Comparison of ENCODE assay signal across 21 cellular contexts in the genomic region with DNA sequence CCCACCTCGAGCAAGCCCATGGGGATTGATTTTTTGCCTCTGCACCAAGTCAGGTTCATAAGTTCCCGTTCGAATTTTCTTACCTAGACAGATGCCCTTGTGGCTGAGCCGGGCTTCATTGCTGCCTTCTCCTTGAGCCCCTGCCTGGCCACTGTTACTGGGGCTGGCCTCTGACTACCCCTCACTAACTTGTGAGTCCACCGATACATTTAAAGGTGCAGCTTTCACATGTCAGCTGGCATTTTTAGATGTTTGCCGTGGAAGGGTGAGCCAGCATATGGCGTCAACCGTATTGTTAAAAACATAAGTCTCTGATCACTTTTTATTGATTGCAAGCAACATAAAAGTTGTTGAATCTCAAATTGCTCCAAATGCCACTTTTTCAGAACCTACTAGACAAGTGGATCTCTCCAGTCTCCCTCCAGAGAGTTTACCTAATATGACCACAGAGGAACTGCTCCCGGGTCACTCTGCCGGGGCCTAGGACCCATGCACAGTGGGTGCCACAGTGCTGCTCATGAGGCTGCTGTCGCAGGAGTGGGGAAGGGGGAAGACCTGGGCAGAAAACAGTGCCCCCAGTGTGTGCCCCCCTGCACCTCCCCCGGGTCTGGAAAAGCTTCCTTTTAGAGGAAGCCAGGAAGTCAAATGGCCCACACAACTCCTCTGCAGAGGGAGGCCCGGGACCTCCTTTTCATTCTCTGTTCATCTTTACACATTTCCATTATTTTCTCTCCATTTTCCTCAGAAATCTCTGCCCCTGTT. TPM values are rescaled to one million over a fixed set of nuclear protein-coding genes. Genes with fewer than 3 reads are reported as not detected.
DNase-seq lines count a peak whose midpoint lies in the region; ATAC-seq, FAIRE-seq and TF ChIP-seq lines count a peak whose summit lies in the region.
"Had no signal": no experiment of that assay in that cellular context is flagged by ENCODE, and none has a peak within 500 bp of the region (broad histone marks: within the 10 kb centered on the region; RNA-seq: fewer than 3 reads in every experiment).

No MANE protein-coding gene starts in this region.

- H3K79me2 ChIP-seq in astrocyte (ENCODE audit: insufficient read depth, low read length): no peaks in the 10 kb centered on the region

- H3K4me3 Mint-ChIP-seq in activated CD4-positive, alpha-beta T cell treated with anti-CD3 and anti-CD28 coated beads for 36 hours: no peak overlapping the region
- H3K4me3 Mint-ChIP-seq in activated naive CD8-positive, alpha-beta T cell treated with anti-CD3 and anti-CD28 coated beads, Interleukin-2, amount 10 ng/mL, durations not matched to agents 7 days and 5 days: no peak overlapping the region
- H3K4me3 Mint-ChIP-seq in activated naive CD8-positive, alpha-beta T cell treated with anti-CD3 and anti-CD28 coated beads for 36 hours: no peak overlapping the region
- no peak overlapping the region for H3K4me3 Mint-ChIP-seq in astrocyte (ENCODE audit: unreplicated experiment)
- H3K4me3 Mint-ChIP-seq: CD8-positive, alpha-beta memory T cell had no signal

- no peaks in the 10 kb centered on the region for H3K9me3 ChIP-seq in astrocyte (ENCODE audit: insufficient read depth, low read depth, low read length)
- H3K9me3 ChIP-seq in stomach: no peaks in the 10 kb centered on the region

- no peaks in the 10 kb centered on the region for H3K4me1 ChIP-seq in astrocyte (ENCODE audit: insufficient read depth, low read length)
- H3K4me1 ChIP-seq in stomach: no peaks in the 10 kb centered on the region

- H3K27ac ChIP-seq in astrocyte (ENCODE audit: low read depth, low read length): no peak overlapping the region
- H3K27ac ChIP-seq in stomach: no peak overlapping the region

- H2AFZ ChIP-seq in astrocyte (ENCODE audit: low read depth, low read length): no peak overlapping the region

- no peak for TF ChIP-seq POLR2A in stomach (IDR thresholded peaks at IDR 0.05)

- H3K9me3 Mint-ChIP-seq in activated CD4-positive, alpha-beta T cell treated with anti-CD3 and anti-CD28 coated beads for 36 hours (ENCODE audit: low read depth): no peaks in the 10 kb centered on the region
- no peaks in the 10 kb centered on the region for H3K9me3 Mint-ChIP-seq in activated naive CD8-positive, alpha-beta T cell treated with anti-CD3 and anti-CD28 coated beads, Interleukin-2, amount 10 ng/mL, durations not matched to agents 7 days and 5 days
- H3K9me3 Mint-ChIP-seq in activated naive CD8-positive, alpha-beta T cell treated with anti-CD3 and anti-CD28 coated beads for 36 hours: no peaks in the 10 kb centered on the region
- H3K9me3 Mint-ChIP-seq in astrocyte (ENCODE audit: unreplicated experiment): no peaks in the 10 kb centered on the region
- H3K9me3 Mint-ChIP-seq: CD8-positive, alpha-beta memory T cell had no signal

- 89 to 93% (median 91%) methylated on average over 13 of the region's 13 CpGs for WGBS in stomach, 5 donors

- no peak for FAIRE-seq in astrocyte (lab: Jason Lieb, UNC)
- FAIRE-seq: G401.6, H54 had no signal

- no peak for TF ChIP-seq CTCF in astrocyte (IDR thresholded peaks at IDR 0.05; ENCODE audit: insufficient read depth, low read depth, low read length)
- TF ChIP-seq CTCF in stomach (IDR thresholded peaks at IDR 0.05): no peak

- POLR2A ChIA-PET in activated CD4-positive, alpha-beta T cell treated with anti-CD3 and anti-CD28 coated beads for 36 hours (lab: Charles Lee): no interaction called here
- POLR2A ChIA-PET in activated naive CD8-positive, alpha-beta T cell treated with anti-CD3 and anti-CD28 coated beads, Interleukin-2, amount 10 ng/mL, durations not matched to agents 7 days and 5 days (lab: Charles Lee): interaction anchor here (0.6 to 1.5 kb wide), 3 partner anchors 19 to 627 kb away, joined by 3 to 7 read pairs (median 4); partner anchors contain the start of gene MX1

- CTCF ChIA-PET in activated CD4-positive, alpha-beta T cell treated with anti-CD3 and anti-CD28 coated beads for 36 hours (lab: Charles Lee): interaction anchor here (1.9 kb wide), 1 partner anchor 162 kb away, joined by 11 read pairs; no protein-coding TSS in a partner anchor

- H3K4me3 ChIP-seq in astrocyte (ENCODE audit: insufficient read depth, low read depth, low read length): no peak overlapping the region
- no peak overlapping the region for H3K4me3 ChIP-seq in stomach
- H3K4me3 ChIP-seq: BLaER1 treated with 17β-estradiol and CSF1 and Interleukin-3, amounts not matched to agents 10 nM and 100 nM had no signal

- TF ChIP-seq EP300 in stomach (IDR thresholded peaks at IDR 0.05): no peak

- H3K27me3 ChIP-seq in astrocyte (ENCODE audit: insufficient read depth, low read length) (no peaks in the 10 kb centered on the region), stomach (no peaks in the 10 kb centered on the region)
- H3K27me3 ChIP-seq: BLaER1 treated with 17β-estradiol and CSF1 and Interleukin-3, amounts not matched to agents 10 nM and 100 nM had no signal

- no peak for ATAC-seq in activated CD4-positive, alpha-beta T cell treated with anti-CD3 and anti-CD28 coated beads for 36 hours
- ATAC-seq in activated naive CD8-positive, alpha-beta T cell treated with anti-CD3 and anti-CD28 coated beads, Interleukin-2, amount 10 ng/mL, durations not matched to agents 7 days and 5 days (ENCODE audit: low read depth): no peak
- ATAC-seq: Panc1 had no signal

- no peaks in the 10 kb centered on the region for H3K4me1 Mint-ChIP-seq in activated CD4-positive, alpha-beta T cell treated with anti-CD3 and anti-CD28 coated beads for 36 hours
- H3K4me1 Mint-ChIP-seq in activated naive CD8-positive, alpha-beta T cell treated with anti-CD3 and anti-CD28 coated beads, Interleukin-2, amount 10 ng/mL, durations not matched to agents 7 days and 5 days: peaks cover 39% of the 10 kb centered on the region
- H3K4me1 Mint-ChIP-seq in activated naive CD8-positive, alpha-beta T cell treated with anti-CD3 and anti-CD28 coated beads for 36 hours: no peaks in the 10 kb centered on the region
- H3K4me1 Mint-ChIP-seq in astrocyte (ENCODE audit: low read depth, unreplicated experiment): peaks cover 11% of the 10 kb centered on the region
- H3K4me1 Mint-ChIP-seq: CD8-positive, alpha-beta memory T cell had no signal

- H3K9ac ChIP-seq in astrocyte (ENCODE audit: low read length): no peak overlapping the region
- H3K9ac ChIP-seq: BLaER1 treated with 17β-estradiol and CSF1 and Interleukin-3, amounts not matched to agents 10 nM and 100 nM had no signal

- peaks cover 79% of the 10 kb centered on the region for H3K36me3 Mint-ChIP-seq in activated CD4-positive, alpha-beta T cell treated with anti-CD3 and anti-CD28 coated beads for 36 hours (ENCODE audit: low read depth)
- H3K36me3 Mint-ChIP-seq in activated naive CD8-positive, alpha-beta T cell treated with anti-CD3 and anti-CD28 coated beads, Interleukin-2, amount 10 ng/mL, durations not matched to agents 7 days and 5 days: peaks cover 68% of the 10 kb centered on the region
- H3K36me3 Mint-ChIP-seq in activated naive CD8-positive, alpha-beta T cell treated with anti-CD3 and anti-CD28 coated beads for 36 hours: peaks cover 23% of the 10 kb centered on the region
- H3K36me3 Mint-ChIP-seq in astrocyte (ENCODE audit: low read depth, unreplicated experiment): peaks cover 42% of the 10 kb centered on the region

- no peaks in the 10 kb centered on the region for H3K27me3 Mint-ChIP-seq in activated CD4-positive, alpha-beta T cell treated with anti-CD3 and anti-CD28 coated beads for 36 hours
- no peaks in the 10 kb centered on the region for H3K27me3 Mint-ChIP-seq in activated naive CD8-positive, alpha-beta T cell treated with anti-CD3 and anti-CD28 coated beads, Interleukin-2, amount 10 ng/mL, durations not matched to agents 7 days and 5 days
- no peaks in the 10 kb centered on the region for H3K27me3 Mint-ChIP-seq in activated naive CD8-positive, alpha-beta T cell treated with anti-CD3 and anti-CD28 coated beads for 36 hours
- no peaks in the 10 kb centered on the region for H3K27me3 Mint-ChIP-seq in astrocyte (ENCODE audit: low read depth, unreplicated experiment)
- H3K27me3 Mint-ChIP-seq: CD8-positive, alpha-beta memory T cell had no signal

- intact Hi-C loops in activated CD4-positive, alpha-beta T cell treated with anti-CD3 and anti-CD28 coated beads for 36 hours (cut with DNase I, micrococcal nuclease): no loop called here
- intact Hi-C loops in stomach (cut with DNase I; ENCODE audit: low total_unique reads): loop anchor here (10.0 kb wide), 1 partner anchor 310 kb away; no protein-coding TSS in a partner anchor

- peak overlapping the region; percentile 42 for H3K27ac Mint-ChIP-seq in activated CD4-positive, alpha-beta T cell treated with anti-CD3 and anti-CD28 coated beads for 36 hours
- peak overlapping the region; percentile 27 for H3K27ac Mint-ChIP-seq in activated naive CD8-positive, alpha-beta T cell treated with anti-CD3 and anti-CD28 coated beads, Interleukin-2, amount 10 ng/mL, durations not matched to agents 7 days and 5 days
- H3K27ac Mint-ChIP-seq in activated naive CD8-positive, alpha-beta T cell treated with anti-CD3 and anti-CD28 coated beads for 36 hours: no peak overlapping the region
- peak overlapping the region; percentile 14 for H3K27ac Mint-ChIP-seq in astrocyte (ENCODE audit: unreplicated experiment)

- no peak for DNase-seq in activated CD4-positive, alpha-beta T cell treated with anti-CD3 and anti-CD28 coated beads for 36 hours
- no peak for DNase-seq in activated CD4-positive, alpha-beta T cell treated with anti-CD3 and anti-CD28 coated beads for 1 hour
- no peak for DNase-seq in activated naive CD8-positive, alpha-beta T cell treated with anti-CD3 and anti-CD28 coated beads, Interleukin-2, amount 10 ng/mL, durations not matched to agents 7 days and 5 days
- no peak for DNase-seq in activated naive CD8-positive, alpha-beta T cell treated with anti-CD3 and anti-CD28 coated beads for 36 hours
- DNase-seq in astrocyte (ENCODE audit: low read depth) (no peak), stomach (peak; percentile 5), mucosa of gallbladder (ENCODE audit: low spot score) (no peak), SKM-1 treated with dmso at 0.1 percent for 144 hours (lab: John Stamatoyannopoulos, UW; ENCODE audit: unreplicated experiment) (no peak)
- DNase-seq: 8988T; CD8-positive, alpha-beta memory T cell; IMR-90; NCI-H1105; NCI-H146; NCI-H2029; NCI-H345; NCI-H774; NK-92 treated with Interleukin-12 subunit alpha and Interleukin-12 subunit beta, amount 100 ng/mL, for 24 hours had no signal

- H3K36me3 ChIP-seq in astrocyte (ENCODE audit: insufficient read depth, low read length): no peaks in the 10 kb centered on the region
- H3K36me3 ChIP-seq in stomach: peaks cover 32 to 99% (median 98%) of the 10 kb centered on the region in 4 donors

- no peaks in the 10 kb centered on the region for H4K20me1 ChIP-seq in astrocyte (ENCODE audit: insufficient read depth, low read length)
- H4K20me1 ChIP-seq: BLaER1 treated with 17β-estradiol and CSF1 and Interleukin-3, amounts not matched to agents 10 nM and 100 nM had no signal

- H3K4me2 ChIP-seq in astrocyte (ENCODE audit: low read length): no peak overlapping the region

RNA-seq across cellular contexts. Expression of gene MX1, which starts 18.8 kb away (rescaled TPM):
- 100 to 1,000 TPM; 162 to 169 TPM for total RNA-seq in activated CD4-positive, alpha-beta T cell treated with anti-CD3 and anti-CD28 coated beads for 36 hours
- 100 to 1,000 TPM; 609 to 666 TPM for total RNA-seq in activated naive CD8-positive, alpha-beta T cell treated with anti-CD3 and anti-CD28 coated beads, Interleukin-2, amount 10 ng/mL, durations not matched to agents 7 days and 5 days
- total RNA-seq in activated naive CD8-positive, alpha-beta T cell treated with anti-CD3 and anti-CD28 coated beads for 36 hours: 100 to 1,000 TPM; 108 to 109 TPM
- total RNA-seq in astrocyte (420 and 434 TPM in 2 replicates), stomach (100 to 1,000 TPM in 2 of 5 donors, 10 to 100 TPM in 3; 15.1 to 125 (median 66.9) TPM), mucosa of gallbladder (35.1 TPM)
- 10 to 100 TPM; 11.4 to 25.2 (median 25.1) TPM for polyA plus RNA-seq in stomach
